In genomic region chr6:87696817-87697216, GRCh38 we compare ENCODE assay signal across 7 cellular contexts. TPM values are rescaled to one million over a fixed set of nuclear protein-coding genes. Genes with fewer than 3 reads are reported as not detected.
DNase-seq lines count a peak whose midpoint lies in the region; ATAC-seq and TF ChIP-seq lines count a peak whose summit lies in the region.
"Not testable (repeated sequence)": the region's sequence is repeated elsewhere in the genome, so short reads cannot be mapped to it uniquely, and the experiment has no call there.

No MANE protein-coding gene starts in this region.

- not testable (repeated sequence) for H3K4me3 ChIP-seq in CD4-positive, alpha-beta memory T cell (ENCODE audit: low read length in 2 of 2)
- H3K4me3 ChIP-seq in OCI-LY7 (ENCODE audit: low read depth, low read length, poor library complexity, severe bottlenecking) (peak overlapping the region; percentile 94), gastrocnemius medialis (peak overlapping the region in 2 of 4 donors; percentile 94)

- not testable (repeated sequence) for H2BK15ac ChIP-seq in H9 (ENCODE audit: low read depth, low read length)

- not testable (repeated sequence) for H3K4ac ChIP-seq in H9 (ENCODE audit: low read depth, low read length)

- not testable (repeated sequence) for H2BK12ac ChIP-seq in H9 (ENCODE audit: insufficient read length, low read depth, low read length)

- not testable (repeated sequence) for ATAC-seq in activated T-helper 17 cell treated with anti-CD3 and anti-CD28 coated beads, Interleukin-2, amount 50 U/mL, for 72 hours (replicated peaks); natural killer cell treated with Interleukin-12 subunit alpha and Interleukin-12 subunit beta and Interleukin-15 and Interleukin-18, amount 100 ng/mL, for 72 hours; gastrocnemius medialis

- POLR2A ChIA-PET in CD4-positive, alpha-beta memory T cell (lab: Charles Lee; ENCODE audit: partially characterized antibody): interaction anchor here (1.1 to 6.3 kb wide), 5 partner anchors 9 to 107 kb away, joined by 3 to 109 read pairs (median 4); partner anchors contain the start of genes ORC3 and RARS2
- POLR2A ChIA-PET in OCI-LY7 (lab: Charles Lee): interaction anchor here (0.5 to 6.8 kb wide), 7 partner anchors 9 to 181 kb away, joined by 3 to 67 read pairs (median 4); no protein-coding TSS in a partner anchor

- not testable (repeated sequence) for TF ChIP-seq POLR2A in gastrocnemius medialis (IDR thresholded peaks at IDR 0.05)

- not testable (repeated sequence) for H2BK20ac ChIP-seq in H9 (ENCODE audit: low read depth, low read length, poor library complexity, severe bottlenecking)

- not testable (repeated sequence) for H4K20me1 ChIP-seq in H9 (ENCODE audit: control insufficient read depth, insufficient read depth, insufficient read length)
- peaks cover 66% of the 10 kb centered on the region for H4K20me1 ChIP-seq in OCI-LY7 (ENCODE audit: insufficient read depth, low read length)

- not testable (repeated sequence) for H4K91ac ChIP-seq in H9 (ENCODE audit: insufficient read length, low read depth, low read length)

- not testable (repeated sequence) for H3K18ac ChIP-seq in H9 (ENCODE audit: insufficient read length, low read depth, low read length)

- H3K27me3 ChIP-seq in CD4-positive, alpha-beta memory T cell (ENCODE audit: insufficient read depth, low read length); H9 (ENCODE audit: insufficient read depth, low read length); gastrocnemius medialis: not testable (repeated sequence)

- H3K27ac Mint-ChIP-seq in CD4-positive, alpha-beta memory T cell: peak overlapping the region in 1 of 7 donors; percentile 89
- peak overlapping the region in 2 of 3 experiments; percentile 44 to 62; a peak in 4 of 7 replicates for H3K27ac Mint-ChIP-seq in H9
- not testable (repeated sequence) for H3K27ac Mint-ChIP-seq in activated T-helper 17 cell treated with anti-CD3 and anti-CD28 coated beads, Interleukin-2, amount 50 U/mL, for 72 hours
- peak overlapping the region; percentile 97 for H3K27ac Mint-ChIP-seq in dendritic cell treated with granulocyte-macrophage colony-stimulating factor and Interleukin-4, amounts not matched to agents 40 ng/mL and 50 ng/mL, for 4 days
- H3K27ac Mint-ChIP-seq in natural killer cell treated with Interleukin-12 subunit alpha and Interleukin-12 subunit beta and Interleukin-15 and Interleukin-18, amount 100 ng/mL, for 72 hours: peak overlapping the region; percentile 53 to 98

- CTCF ChIA-PET in CD4-positive, alpha-beta memory T cell (lab: Charles Lee; ENCODE audit: partially characterized antibody): interaction anchor here (0.8 to 1.6 kb wide), 3 partner anchors 17 to 46 kb away, joined by 3 to 6 read pairs (median 4); no protein-coding TSS in a partner anchor
- CTCF ChIA-PET in OCI-LY7 (lab: Charles Lee; ENCODE audit: unreplicated experiment): interaction anchor here (0.6 kb wide), 1 partner anchor 75 kb away, joined by 3 read pairs; no protein-coding TSS in a partner anchor

- H3K27me3 Mint-ChIP-seq in CD4-positive, alpha-beta memory T cell; H9 (ENCODE audit: low read depth); activated T-helper 17 cell treated with anti-CD3 and anti-CD28 coated beads, Interleukin-2, amount 50 U/mL, for 72 hours; dendritic cell treated with granulocyte-macrophage colony-stimulating factor and Interleukin-4, amounts not matched to agents 40 ng/mL and 50 ng/mL, for 4 days; natural killer cell treated with Interleukin-12 subunit alpha and Interleukin-12 subunit beta and Interleukin-15 and Interleukin-18, amount 100 ng/mL, for 72 hours: not testable (repeated sequence)

- intact Hi-C loops in CD4-positive, alpha-beta memory T cell (cut with micrococcal nuclease); gastrocnemius medialis (cut with DNase I; ENCODE audit: low total_unique reads): not testable (repeated sequence)
- intact Hi-C loops in OCI-LY7 (cut with micrococcal nuclease; ENCODE audit: unreplicated experiment): loop anchor here (5.0 kb wide), 1 partner anchor 470 kb away; the partner anchor contains the start of gene CNR1
- intact Hi-C loops in dendritic cell treated with granulocyte-macrophage colony-stimulating factor and Interleukin-4, amounts not matched to agents 40 ng/mL and 50 ng/mL, for 4 days (cut with micrococcal nuclease): loop anchor here (10.0 kb wide), 3 partner anchors 222 to 542 kb away; partner anchors contain the start of genes SLC35A1 and ZNF292

- not testable (repeated sequence) for BruUV-seq in OCI-LY7 (replicated peaks; lab: Mats Ljungman, UMichigan)

- no CpG with 5 or more reads among the region's 12 CpGs for WGBS in H9 (ENCODE audit: extremely low coverage, insufficient read length, low lambda C conversion rate)

- not testable (repeated sequence) for H2AK5ac ChIP-seq in H9 (ENCODE audit: insufficient read length, low read length)

- H3K9me3 Mint-ChIP-seq in CD4-positive, alpha-beta memory T cell; H9; activated T-helper 17 cell treated with anti-CD3 and anti-CD28 coated beads, Interleukin-2, amount 50 U/mL, for 72 hours; dendritic cell treated with granulocyte-macrophage colony-stimulating factor and Interleukin-4, amounts not matched to agents 40 ng/mL and 50 ng/mL, for 4 days; natural killer cell treated with Interleukin-12 subunit alpha and Interleukin-12 subunit beta and Interleukin-15 and Interleukin-18, amount 100 ng/mL, for 72 hours: not testable (repeated sequence)

- H3K27ac ChIP-seq in CD4-positive, alpha-beta memory T cell (ENCODE audit: low read depth, low read length); H9 (ENCODE audit: insufficient read length, low read depth, low read length): not testable (repeated sequence)
- H3K27ac ChIP-seq in OCI-LY7 (ENCODE audit: low read depth, low read length, poor library complexity, severe bottlenecking) (peak overlapping the region; percentile 89), gastrocnemius medialis (peak overlapping the region in 3 of 4 donors; percentile 94 to 99 (median 95))

- H3K4me3 Mint-ChIP-seq in CD4-positive, alpha-beta memory T cell: peak overlapping the region in 7 of 8 donors; percentile 11 to 96 (median 18)
- peak overlapping the region in 1 of 2 experiments; percentile 26; a peak in 1 of 5 replicates for H3K4me3 Mint-ChIP-seq in H9
- peak overlapping the region; percentile 97 for H3K4me3 Mint-ChIP-seq in activated T-helper 17 cell treated with anti-CD3 and anti-CD28 coated beads, Interleukin-2, amount 50 U/mL, for 72 hours
- peak overlapping the region; percentile 30 for H3K4me3 Mint-ChIP-seq in dendritic cell treated with granulocyte-macrophage colony-stimulating factor and Interleukin-4, amounts not matched to agents 40 ng/mL and 50 ng/mL, for 4 days
- H3K4me3 Mint-ChIP-seq in natural killer cell treated with Interleukin-12 subunit alpha and Interleukin-12 subunit beta and Interleukin-15 and Interleukin-18, amount 100 ng/mL, for 72 hours: peak overlapping the region; percentile 99

- peaks cover 36 to 87% (median 60%) of the 10 kb centered on the region in 4 donors for H3K4me1 Mint-ChIP-seq in CD4-positive, alpha-beta memory T cell
- H3K4me1 Mint-ChIP-seq in H9: peaks cover 53 to 54% of the 10 kb centered on the region in 2 experiments
- peaks cover 23% of the 10 kb centered on the region for H3K4me1 Mint-ChIP-seq in activated T-helper 17 cell treated with anti-CD3 and anti-CD28 coated beads, Interleukin-2, amount 50 U/mL, for 72 hours
- peaks cover 47% of the 10 kb centered on the region for H3K4me1 Mint-ChIP-seq in dendritic cell treated with granulocyte-macrophage colony-stimulating factor and Interleukin-4, amounts not matched to agents 40 ng/mL and 50 ng/mL, for 4 days (ENCODE audit: low read depth)
- H3K4me1 Mint-ChIP-seq in natural killer cell treated with Interleukin-12 subunit alpha and Interleukin-12 subunit beta and Interleukin-15 and Interleukin-18, amount 100 ng/mL, for 72 hours (ENCODE audit: low read depth in 2 of 2): peaks cover 47 to 75% of the 10 kb centered on the region in 2 donors

- H3K36me3 Mint-ChIP-seq in CD4-positive, alpha-beta memory T cell: peaks cover 0 to 17% of the 10 kb centered on the region in 2 donors
- H3K36me3 Mint-ChIP-seq in H9 (ENCODE audit: insufficient read depth in 1 of 3, low read depth in 3 of 3): peaks cover 14 to 17% (median 16%) of the 10 kb centered on the region in 3 experiments
- peaks cover 85% of the 10 kb centered on the region for H3K36me3 Mint-ChIP-seq in activated T-helper 17 cell treated with anti-CD3 and anti-CD28 coated beads, Interleukin-2, amount 50 U/mL, for 72 hours (ENCODE audit: low read depth)
- peaks cover 63% of the 10 kb centered on the region for H3K36me3 Mint-ChIP-seq in dendritic cell treated with granulocyte-macrophage colony-stimulating factor and Interleukin-4, amounts not matched to agents 40 ng/mL and 50 ng/mL, for 4 days (ENCODE audit: low read depth)
- H3K36me3 Mint-ChIP-seq in natural killer cell treated with Interleukin-12 subunit alpha and Interleukin-12 subunit beta and Interleukin-15 and Interleukin-18, amount 100 ng/mL, for 72 hours: peaks cover 20% of the 10 kb centered on the region

- in situ Hi-C loops in gastrocnemius medialis (cut with MboI; ENCODE audit: low sequenced_read_pairs in 4 of 4): not testable (repeated sequence)

- H2BK5ac ChIP-seq in H9 (ENCODE audit: insufficient read length, low read length): not testable (repeated sequence)

- H3K23ac ChIP-seq in H9 (ENCODE audit: insufficient read length, low read depth, low read length): not testable (repeated sequence)

- H3K9me2 ChIP-seq in OCI-LY7 (ENCODE audit: insufficient read depth, low read length): not testable (repeated sequence)

- H3K9ac ChIP-seq in H9 (ENCODE audit: extremely low read depth, insufficient read length, low read length): not testable (repeated sequence)

- not testable (repeated sequence) for TF ChIP-seq CTCF in H9 (conservative IDR thresholded peaks at IDR 0.05); OCI-LY7 (conservative IDR thresholded peaks at IDR 0.05; ENCODE audit: low read length); gastrocnemius medialis (IDR thresholded peaks at IDR 0.05 in 4 of 5, conservative IDR thresholded peaks at IDR 0.05 in 1 of 5)

- H3K9me3 ChIP-seq in CD4-positive, alpha-beta memory T cell (ENCODE audit: control insufficient read depth in 1 of 2, low read length in 2 of 2); H9 (ENCODE audit: control insufficient read depth, low read depth, low read length); OCI-LY7 (ENCODE audit: low read length); gastrocnemius medialis: not testable (repeated sequence)

- H3T11ph ChIP-seq in H9 (ENCODE audit: low read length): not testable (repeated sequence)

- DNase-seq in CD4-positive, alpha-beta memory T cell; H9; OCI-LY7 (ENCODE audit: low spot score); natural killer cell treated with Interleukin-12 subunit alpha and Interleukin-12 subunit beta and Interleukin-15 and Interleukin-18, amount 100 ng/mL, for 72 hours (ENCODE audit: low spot score); gastrocnemius medialis: not testable (repeated sequence)

- H3K23me2 ChIP-seq in H9 (ENCODE audit: insufficient read length, low read depth, low read length, poor library complexity, severe bottlenecking): not testable (repeated sequence)

- H3K4me1 ChIP-seq in CD4-positive, alpha-beta memory T cell (ENCODE audit: insufficient read depth, low read length): peaks cover 79% of the 10 kb centered on the region
- H3K4me1 ChIP-seq in H9 (ENCODE audit: insufficient read depth, low read length): not testable (repeated sequence)
- H3K4me1 ChIP-seq in OCI-LY7 (ENCODE audit: insufficient read depth, low read length, poor library complexity, severe bottlenecking): peaks cover 63% of the 10 kb centered on the region
- H3K4me1 ChIP-seq in gastrocnemius medialis: peaks cover 56 to 66% of the 10 kb centered on the region in 2 donors

- H3K36me3 ChIP-seq in CD4-positive, alpha-beta memory T cell (ENCODE audit: insufficient read depth, low read length); gastrocnemius medialis: not testable (repeated sequence)
- peaks cover 92% of the 10 kb centered on the region for H3K36me3 ChIP-seq in OCI-LY7 (ENCODE audit: insufficient read depth, low read length)

- H4K8ac ChIP-seq in H9 (replicated peaks; ENCODE audit: insufficient read length, low read depth, low read length): not testable (repeated sequence)

- not testable (repeated sequence) for H2AFZ ChIP-seq in H9 (ENCODE audit: low read length); OCI-LY7 (ENCODE audit: low read length)

- not testable (repeated sequence) for H3K79me1 ChIP-seq in H9 (ENCODE audit: insufficient read depth, low read depth, low read length, poor library complexity, severe bottlenecking)

- H3K56ac ChIP-seq in H9 (ENCODE audit: insufficient read length, low read depth, low read length): not testable (repeated sequence)

- H3K14ac ChIP-seq in H9 (ENCODE audit: insufficient read depth, low read length): not testable (repeated sequence)

- not testable (repeated sequence) for H2BK120ac ChIP-seq in H9 (ENCODE audit: low read depth, low read length, poor library complexity, severe bottlenecking)

- peaks cover 76% of the 10 kb centered on the region for H3K79me2 ChIP-seq in H9 (ENCODE audit: insufficient read depth, low read length)
- peaks cover 100% of the 10 kb centered on the region for H3K79me2 ChIP-seq in OCI-LY7 (ENCODE audit: insufficient read depth, low read depth, low read length)

- not testable (repeated sequence) for H4K5ac ChIP-seq in H9 (ENCODE audit: insufficient read length, low read depth, low read length)

- not testable (repeated sequence) for H3K4me2 ChIP-seq in H9 (ENCODE audit: insufficient read depth, insufficient read length, low read length)
- H3K4me2 ChIP-seq in OCI-LY7 (ENCODE audit: low read length): peak overlapping the region; percentile 99

RNA-seq across cellular contexts. Expression of gene AKIRIN2, which starts 5.2 kb away (rescaled TPM):
- 10 to 100 TPM; 68.6 to 69.8 TPM for total RNA-seq in CD4-positive, alpha-beta memory T cell
- 10 to 100 TPM; 49.3 to 51.7 TPM for polyA plus RNA-seq in CD4-positive, alpha-beta memory T cell
- 75.7 and 75.9 TPM in 2 replicates for total RNA-seq in H9 (2021)
- total RNA-seq in OCI-LY7 (2014; rRNA removed; shearing (Covaris generic)): 70.3 and 70.4 TPM in 2 replicates
- total RNA-seq in OCI-LY7 (2022): 127 and 129 TPM in 2 replicates
- 10 to 100 TPM; 80.5 to 82.2 TPM for total RNA-seq in activated T-helper 17 cell treated with anti-CD3 and anti-CD28 coated beads, Interleukin-2, amount 50 U/mL, for 72 hours
- 100 to 1,000 TPM in 1 of 2 donors, 10 to 100 TPM in 1; 78.3 to 101 TPM for total RNA-seq in natural killer cell treated with Interleukin-12 subunit alpha and Interleukin-12 subunit beta and Interleukin-15 and Interleukin-18, amount 100 ng/mL, for 72 hours
- total RNA-seq in gastrocnemius medialis: 10 to 100 TPM; 25.6 to 44.5 (median 33.1) TPM
